In genomic region chr1:193060938-193061337, GRCh38 we compare ENCODE assay signal across 8 cellular contexts. TPM values are rescaled to one million over a fixed set of nuclear protein-coding genes. Genes with fewer than 3 reads are reported as not detected.
DNase-seq lines count a peak whose midpoint lies in the region; ATAC-seq and TF ChIP-seq lines count a peak whose summit lies in the region.

No MANE protein-coding gene starts in this region.

- H3K27ac ChIP-seq in CD4-positive, CD25-positive, alpha-beta regulatory T cell (ENCODE audit: insufficient read depth, low read length, poor library complexity, severe bottlenecking) = no peak overlapping the region
- H3K27ac ChIP-seq in vagina = peak overlapping the region; percentile 94

- peaks cover 8% of the 10 kb centered on the region for H3K36me3 Mint-ChIP-seq in CD4-positive, CD25-positive, alpha-beta regulatory T cell
- peaks cover 26% of the 10 kb centered on the region for H3K36me3 Mint-ChIP-seq in activated CD8-positive, alpha-beta T cell treated with anti-CD3 and anti-CD28 coated beads, Interleukin-2, amount 10 ng/mL, durations not matched to agents 7 days and 5 days (ENCODE audit: low read depth)

- no peak for TF ChIP-seq POLR2A in vagina (IDR thresholded peaks at IDR 0.05)

- peak overlapping the region; percentile 95 for H3K4me3 ChIP-seq in CD4-positive, CD25-positive, alpha-beta regulatory T cell (ENCODE audit: low read depth, low read length)
- H3K4me3 ChIP-seq in vagina = peak overlapping the region; percentile 73 to 90

- POLR2A ChIA-PET in activated CD8-positive, alpha-beta T cell treated with anti-CD3 and anti-CD28 coated beads, Interleukin-2, amount 10 ng/mL, durations not matched to agents 7 days and 5 days (lab: Charles Lee) = interaction anchor here (3.6 kb wide), 1 partner anchor 61 kb away, joined by 20 read pairs; the partner anchor contains the start of gene CDC73

- peak in 1 of 3 donors; percentile 22 for DNase-seq in CD4-positive, CD25-positive, alpha-beta regulatory T cell
- DNase-seq in HT1080 (ENCODE audit: low read depth) (peak; percentile 10), iris pigment epithelial cell (ENCODE audit: low read depth) (peak; percentile 27), vagina (ENCODE audit: extremely low spot score in 2 of 2) (no peak), middle frontal gyrus (ENCODE audit: extremely low spot score, low spot score) (no peak), NCI-H1105 (lab: John Stamatoyannopoulos, UW) (no peak)
- DNase-seq in activated CD8-positive, alpha-beta T cell treated with anti-CD3 and anti-CD28 coated beads, Interleukin-2, amount 10 ng/mL, durations not matched to agents 7 days and 5 days = no peak

- H3K4me1 Mint-ChIP-seq in CD4-positive, CD25-positive, alpha-beta regulatory T cell = peaks cover 26 to 84% (median 58%) of the 10 kb centered on the region in 4 donors
- peaks cover 47% of the 10 kb centered on the region for H3K4me1 Mint-ChIP-seq in activated CD8-positive, alpha-beta T cell treated with anti-CD3 and anti-CD28 coated beads, Interleukin-2, amount 10 ng/mL, durations not matched to agents 7 days and 5 days (ENCODE audit: low read depth)

- TF ChIP-seq CTCF in vagina (IDR thresholded peaks at IDR 0.05) = no peak

- H3K27me3 ChIP-seq in CD4-positive, CD25-positive, alpha-beta regulatory T cell (ENCODE audit: control insufficient read depth, insufficient read depth, low read length) = no peaks in the 10 kb centered on the region
- no peaks in the 10 kb centered on the region for H3K27me3 ChIP-seq in vagina

- H3K9me3 Mint-ChIP-seq in CD4-positive, CD25-positive, alpha-beta regulatory T cell = no peaks in the 10 kb centered on the region
- H3K9me3 Mint-ChIP-seq in activated CD8-positive, alpha-beta T cell treated with anti-CD3 and anti-CD28 coated beads, Interleukin-2, amount 10 ng/mL, durations not matched to agents 7 days and 5 days (ENCODE audit: insufficient read depth) = no peaks in the 10 kb centered on the region

- peak overlapping the region; percentile 93 to 100 (median 98) for H3K4me3 Mint-ChIP-seq in CD4-positive, CD25-positive, alpha-beta regulatory T cell
- peak overlapping the region; percentile 97 for H3K4me3 Mint-ChIP-seq in activated CD8-positive, alpha-beta T cell treated with anti-CD3 and anti-CD28 coated beads, Interleukin-2, amount 10 ng/mL, durations not matched to agents 7 days and 5 days

- H3K4me1 ChIP-seq in CD4-positive, CD25-positive, alpha-beta regulatory T cell (ENCODE audit: control insufficient read depth, insufficient read depth, low read length, poor library complexity, severe bottlenecking) = peaks cover 50% of the 10 kb centered on the region
- H3K4me1 ChIP-seq in vagina = peaks cover 64% of the 10 kb centered on the region

- H3K36me3 ChIP-seq in CD4-positive, CD25-positive, alpha-beta regulatory T cell (ENCODE audit: control insufficient read depth, insufficient read depth, low read length) = no peaks in the 10 kb centered on the region
- no peaks in the 10 kb centered on the region for H3K36me3 ChIP-seq in vagina

- H3K27me3 Mint-ChIP-seq in CD4-positive, CD25-positive, alpha-beta regulatory T cell = no peaks in the 10 kb centered on the region
- no peaks in the 10 kb centered on the region for H3K27me3 Mint-ChIP-seq in activated CD8-positive, alpha-beta T cell treated with anti-CD3 and anti-CD28 coated beads, Interleukin-2, amount 10 ng/mL, durations not matched to agents 7 days and 5 days (ENCODE audit: low read depth)

- CTCF ChIA-PET in activated CD8-positive, alpha-beta T cell treated with anti-CD3 and anti-CD28 coated beads, Interleukin-2, amount 10 ng/mL, durations not matched to agents 7 days and 5 days (lab: Charles Lee) = no interaction called here

- H3K27ac Mint-ChIP-seq in CD4-positive, CD25-positive, alpha-beta regulatory T cell = peak overlapping the region in 2 of 3 donors; percentile 27 to 97
- H3K27ac Mint-ChIP-seq in activated CD8-positive, alpha-beta T cell treated with anti-CD3 and anti-CD28 coated beads, Interleukin-2, amount 10 ng/mL, durations not matched to agents 7 days and 5 days = no peak overlapping the region

- H3K9me3 ChIP-seq in CD4-positive, CD25-positive, alpha-beta regulatory T cell (ENCODE audit: control insufficient read depth in 2 of 2, low read length in 2 of 2) = no peaks in the 10 kb centered on the region
- no peaks in the 10 kb centered on the region for H3K9me3 ChIP-seq in vagina

- ATAC-seq in CD4-positive, CD25-positive, alpha-beta regulatory T cell (ENCODE audit: low read depth in 2 of 2) = no peak
- ATAC-seq in activated CD8-positive, alpha-beta T cell treated with anti-CD3 and anti-CD28 coated beads, Interleukin-2, amount 10 ng/mL, durations not matched to agents 7 days and 5 days = no peak
- no peak for ATAC-seq in HG03439 (IDR thresholded peaks at IDR 0.05; ENCODE audit: unreplicated experiment)

- intact Hi-C loops in vagina (cut with DNase I) = loop anchor here (5.0 kb wide), 1 partner anchor 41 kb away; no protein-coding TSS in a partner anchor

RNA-seq across cellular contexts. Expression of gene RO60, which starts 1.5 kb away (rescaled TPM):
- 67.2 TPM for total RNA-seq in CD4-positive, CD25-positive, alpha-beta regulatory T cell
- 100 to 1,000 TPM; 119 to 157 (median 133) TPM for polyA plus RNA-seq in CD4-positive, CD25-positive, alpha-beta regulatory T cell
- total RNA-seq in HT1080 (2014; rRNA removed; shearing (Covaris generic)) = 75.0 and 78.3 TPM in 2 replicates
- 19.2 and 22.4 TPM in 2 replicates for polyA plus RNA-seq in HT1080 (2015; cell fraction: cytosol; rRNA removed)
- 27.1 and 27.6 TPM in 2 replicates for polyA plus RNA-seq in HT1080 (2015; cell fraction: nucleus; rRNA removed)
- 10 to 100 TPM; 53.8 to 57.4 TPM for total RNA-seq in activated CD8-positive, alpha-beta T cell treated with anti-CD3 and anti-CD28 coated beads, Interleukin-2, amount 10 ng/mL, durations not matched to agents 7 days and 5 days
- total RNA-seq in vagina = 79.8 TPM

RNA-seq across cellular contexts. Expression of gene UCHL5, which starts 1.8 kb away (rescaled TPM):
- 20.5 TPM for total RNA-seq in CD4-positive, CD25-positive, alpha-beta regulatory T cell
- 10 to 100 TPM; 52.5 to 55.5 (median 53.5) TPM for polyA plus RNA-seq in CD4-positive, CD25-positive, alpha-beta regulatory T cell
- 27.0 and 41.4 TPM in 2 replicates for total RNA-seq in HT1080 (2014; rRNA removed; shearing (Covaris generic))
- polyA plus RNA-seq in HT1080 (2015; cell fraction: cytosol; rRNA removed) = 69.6 and 75.2 TPM in 2 replicates
- polyA plus RNA-seq in HT1080 (2015; cell fraction: nucleus; rRNA removed) = 42.1 and 46.5 TPM in 2 replicates
- total RNA-seq in activated CD8-positive, alpha-beta T cell treated with anti-CD3 and anti-CD28 coated beads, Interleukin-2, amount 10 ng/mL, durations not matched to agents 7 days and 5 days = 10 to 100 TPM; 61.1 to 64.4 TPM
- 17.4 TPM for total RNA-seq in vagina

RNA-seq across cellular contexts. Expression of gene GLRX2, which starts 44.3 kb away (rescaled TPM):
- 5.2 TPM for total RNA-seq in CD4-positive, CD25-positive, alpha-beta regulatory T cell
- polyA plus RNA-seq in CD4-positive, CD25-positive, alpha-beta regulatory T cell = 10 to 100 TPM in 3 of 4 donors, 1 to 10 TPM in 1; 9.1 to 13.8 (median 12.5) TPM
- 42.4 and 50.4 TPM in 2 replicates for total RNA-seq in HT1080 (2014; rRNA removed; shearing (Covaris generic))
- 19.0 and 22.1 TPM in 2 replicates for polyA plus RNA-seq in HT1080 (2015; cell fraction: cytosol; rRNA removed)
- polyA plus RNA-seq in HT1080 (2015; cell fraction: nucleus; rRNA removed) = 4.6 and 10.1 TPM in 2 replicates
- 10 to 100 TPM; 18.7 to 21.8 TPM for total RNA-seq in activated CD8-positive, alpha-beta T cell treated with anti-CD3 and anti-CD28 coated beads, Interleukin-2, amount 10 ng/mL, durations not matched to agents 7 days and 5 days
- 2.7 TPM for total RNA-seq in vagina

Comparison
In these comparisons a context has a peak if more than half of its experiments do, and no peak if none do; other contexts are left out.
1. DNase-seq: peak in HT1080 (single experiment) and iris pigment epithelial cell (single experiment); none in activated CD8-positive, alpha-beta T cell treated with anti-CD3 and anti-CD28 coated beads, Interleukin-2, amount 10 ng/mL, durations not matched to agents 7 days and 5 days (single experiment), vagina (0 of 2), middle frontal gyrus (single experiment) and NCI-H1105 (single experiment).